8 cellular contexts compared by ENCODE assay signal in the genomic region with DNA sequence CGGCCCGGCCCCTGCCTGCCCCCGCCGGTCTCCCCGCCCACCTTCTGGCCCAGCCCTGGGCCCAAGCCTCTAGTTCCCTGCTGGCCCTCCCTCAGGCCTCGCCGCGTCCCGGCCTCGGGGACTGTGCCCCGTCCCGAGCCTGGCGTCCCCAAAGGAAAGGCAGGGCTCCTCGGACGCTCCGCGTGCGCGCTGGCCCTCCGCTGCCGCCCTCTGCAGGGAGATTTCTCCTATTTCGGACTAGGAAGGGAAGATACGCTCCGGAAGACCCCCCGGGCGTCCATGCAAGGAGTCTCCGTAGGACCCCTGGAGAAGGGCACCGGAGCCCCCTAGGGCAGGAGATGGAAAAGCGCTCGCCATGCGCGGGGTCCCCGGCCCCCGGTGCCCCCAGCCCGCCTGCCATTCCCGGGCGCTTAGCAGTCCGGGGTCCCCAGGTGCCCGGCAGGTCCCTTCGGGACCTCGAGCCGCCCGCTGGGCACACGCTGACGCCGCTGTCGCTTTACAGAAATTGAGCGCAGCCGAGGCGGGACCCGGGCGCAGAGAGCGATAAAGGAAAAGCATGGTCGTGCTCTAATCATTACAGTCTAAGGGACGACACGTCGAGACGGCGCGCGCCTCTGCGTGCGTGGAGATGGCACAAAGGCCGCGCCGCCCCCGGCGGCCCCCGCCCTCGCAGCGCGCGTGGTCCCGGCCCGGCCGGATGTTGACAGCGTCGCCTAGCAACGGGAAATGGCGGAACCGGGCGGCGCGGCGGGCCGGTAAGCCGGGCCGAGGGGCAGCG. TPM values are rescaled to one million over a fixed set of nuclear protein-coding genes. Genes with fewer than 3 reads are reported as not detected.
A peak's percentile ranks its signal among the peaks of the same experiment; 100 is the strongest.
DNase-seq lines count a peak whose midpoint lies in the region; ATAC-seq and TF ChIP-seq lines count a peak whose summit lies in the region.

A gene with protein sequence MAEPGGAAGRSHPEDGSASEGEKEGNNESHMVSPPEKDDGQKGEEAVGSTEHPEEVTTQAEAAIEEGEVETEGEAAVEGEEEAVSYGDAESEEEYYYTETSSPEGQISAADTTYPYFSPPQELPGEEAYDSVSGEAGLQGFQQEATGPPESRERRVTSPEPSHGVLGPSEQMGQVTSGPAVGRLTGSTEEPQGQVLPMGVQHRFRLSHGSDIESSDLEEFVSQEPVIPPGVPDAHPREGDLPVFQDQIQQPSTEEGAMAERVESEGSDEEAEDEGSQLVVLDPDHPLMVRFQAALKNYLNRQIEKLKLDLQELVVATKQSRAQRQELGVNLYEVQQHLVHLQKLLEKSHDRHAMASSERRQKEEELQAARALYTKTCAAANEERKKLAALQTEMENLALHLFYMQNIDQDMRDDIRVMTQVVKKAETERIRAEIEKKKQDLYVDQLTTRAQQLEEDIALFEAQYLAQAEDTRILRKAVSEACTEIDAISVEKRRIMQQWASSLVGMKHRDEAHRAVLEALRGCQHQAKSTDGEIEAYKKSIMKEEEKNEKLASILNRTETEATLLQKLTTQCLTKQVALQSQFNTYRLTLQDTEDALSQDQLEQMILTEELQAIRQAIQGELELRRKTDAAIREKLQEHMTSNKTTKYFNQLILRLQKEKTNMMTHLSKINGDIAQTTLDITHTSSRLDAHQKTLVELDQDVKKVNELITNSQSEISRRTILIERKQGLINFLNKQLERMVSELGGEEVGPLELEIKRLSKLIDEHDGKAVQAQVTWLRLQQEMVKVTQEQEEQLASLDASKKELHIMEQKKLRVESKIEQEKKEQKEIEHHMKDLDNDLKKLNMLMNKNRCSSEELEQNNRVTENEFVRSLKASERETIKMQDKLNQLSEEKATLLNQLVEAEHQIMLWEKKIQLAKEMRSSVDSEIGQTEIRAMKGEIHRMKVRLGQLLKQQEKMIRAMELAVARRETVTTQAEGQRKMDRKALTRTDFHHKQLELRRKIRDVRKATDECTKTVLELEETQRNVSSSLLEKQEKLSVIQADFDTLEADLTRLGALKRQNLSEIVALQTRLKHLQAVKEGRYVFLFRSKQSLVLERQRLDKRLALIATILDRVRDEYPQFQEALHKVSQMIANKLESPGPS (plus strand): TSS at position 706 of the 778 bp plus-strand sequence. CDS start 21 bp downstream, at position 727.

- TF ChIP-seq CTCF in WERI-Rb-1 (IDR thresholded peaks at IDR 0.05; ENCODE audit: low read depth, low read length) (0 out of 2 replicates have a peak, but pooled peaks have one; percentile 3), breast epithelium (IDR thresholded peaks at IDR 0.05) (peak in 1 of 3 donors; percentile 19)

- H3K9me3 ChIP-seq in HAP-1 (no peaks in the 10 kb centered on the region), WERI-Rb-1 (ENCODE audit: severe bottlenecking) (no peaks in the 10 kb centered on the region), breast epithelium (no peaks in the 10 kb centered on the region)

- H3K27ac ChIP-seq in WERI-Rb-1 (peak within 1 kb of the TSS; percentile 93), breast epithelium (peak within 1 kb of the TSS; percentile 92 to 93), skin epidermis (peak within 1 kb of the TSS; percentile 67 to 96 (median 88))

- in situ Hi-C loops in HAP-1 (cut with MboI; ENCODE audit: low sequenced_read_pairs) = no loop called here

- DNase-seq in COR-L47 (lab: John Stamatoyannopoulos, UW) (peak; percentile 82), HAP-1 (ENCODE audit: low spot score in 2 of 2) (peak; percentile 66 to 91), NCI-H2107 (lab: John Stamatoyannopoulos, UW) (peak; percentile 58), WERI-Rb-1 (peak; percentile 93), breast epithelium (ENCODE audit: low spot score in 2 of 2) (peak; percentile 73 to 83), iPS-NIHi7 (ENCODE audit: extremely low spot score) (peak; percentile 94)

- H3K4me1 ChIP-seq in HAP-1 (peaks cover 6% of the 10 kb centered on the region), breast epithelium (peaks cover 0 to 2% of the 10 kb centered on the region in 2 donors)

- peak within 1 kb of the TSS; percentile 72 for H3K4me3 ChIP-seq in HAP-1
- peak within 1 kb of the TSS; percentile 74 for H3K4me3 ChIP-seq in WERI-Rb-1 (ENCODE audit: low read depth, low read length)
- H3K4me3 ChIP-seq in breast epithelium = peak within 1 kb of the TSS; percentile 82 to 88 (median 83)
- H3K4me3 ChIP-seq in skin epidermis = peak within 1 kb of the TSS; percentile 51 to 89 (median 84)

- TF ChIP-seq POLR2A in breast epithelium (IDR thresholded peaks at IDR 0.05) = peak; percentile 47

- H3K36me3 ChIP-seq in HAP-1 (replicated peaks) (no peaks in the 10 kb centered on the region; the same call in 1 of the 2 replicates), WERI-Rb-1 (peaks cover 20% of the 10 kb centered on the region), breast epithelium (no peaks in the 10 kb centered on the region)

- H3K27me3 ChIP-seq in HAP-1 (ENCODE audit: low read depth) = no peaks in the 10 kb centered on the region
- H3K27me3 ChIP-seq in WERI-Rb-1 (ENCODE audit: insufficient read depth, low read depth, severe bottlenecking) = no peaks in the 10 kb centered on the region
- H3K27me3 ChIP-seq in breast epithelium = no peaks in the 10 kb centered on the region

- no peak for ATAC-seq in HG03108 (IDR thresholded peaks at IDR 0.05; ENCODE audit: unreplicated experiment)

- intact Hi-C loops in breast epithelium (cut with DNase I; ENCODE audit: low total_unique reads) = no loop called here

RNA-seq across cellular contexts. Expression of the gene that starts here (rescaled TPM):
- 10 to 100 TPM in 2 of 3 donors, 1 to 10 TPM in 1; 7.4 to 11.8 (median 11.6) TPM for total RNA-seq in breast epithelium
